ENCODE assay signal across 25 cellular contexts in the genomic region with DNA sequence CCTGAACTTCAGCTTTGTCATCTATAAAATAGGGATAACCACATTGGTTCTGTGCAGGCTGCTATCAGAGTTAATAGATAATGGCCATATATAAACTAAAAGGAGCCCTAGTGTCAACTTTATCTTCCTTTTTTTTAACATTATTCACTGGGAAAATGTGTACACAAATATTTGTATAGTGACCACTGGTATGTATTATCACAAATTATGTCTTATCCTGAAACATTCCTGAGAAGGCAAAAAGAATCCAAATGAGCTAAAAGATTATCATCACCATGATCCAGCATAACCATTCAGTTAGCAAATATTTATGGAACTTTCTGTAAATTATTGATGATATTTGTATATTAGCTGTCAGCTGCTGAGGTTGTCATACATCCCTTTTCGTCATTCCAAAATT. TPM values are rescaled to one million over a fixed set of nuclear protein-coding genes. Genes with fewer than 3 reads are reported as not detected.
DNase-seq lines count a peak whose midpoint lies in the region; ATAC-seq lines count a peak whose summit lies in the region.
"Had no signal": no experiment of that assay in that cellular context is flagged by ENCODE, and none has a peak within 500 bp of the region (broad histone marks: within the 10 kb centered on the region; RNA-seq: fewer than 3 reads in every experiment).

No MANE protein-coding gene starts in this region.

- H3K36me3 Mint-ChIP-seq in activated T-helper 2 cell treated with anti-CD3 and anti-CD28 coated beads, Interferon-gamma antibody, Interleukin-2, Interleukin-4, amounts not matched to agents 10 μg/mL and 5 μg/mL and 100 μg/mL, durations not matched to agents 14 hours and 24 hours and 36 hours (ENCODE audit: low read depth): no peaks in the 10 kb centered on the region

- H3K9me3 ChIP-seq in adipocyte (ENCODE audit: control insufficient read depth, low read length): no peaks in the 10 kb centered on the region
- H3K9me3 ChIP-seq: breast epithelium, gastroesophageal sphincter, stomach had no signal

- peaks cover 33% of the 10 kb centered on the region for H3K36me3 ChIP-seq in adipocyte (ENCODE audit: control insufficient read depth, insufficient read depth, low read length, severe bottlenecking)
- H3K36me3 ChIP-seq: breast epithelium had no signal

- no peaks in the 10 kb centered on the region for H3K27me3 ChIP-seq in adipocyte (replicated peaks; ENCODE audit: control insufficient read depth, insufficient read depth, low read length)
- H3K27me3 ChIP-seq: breast epithelium, gastroesophageal sphincter, stomach had no signal

- no peaks in the 10 kb centered on the region for H3K9me3 Mint-ChIP-seq in activated T-helper 2 cell treated with anti-CD3 and anti-CD28 coated beads, Interferon-gamma antibody, Interleukin-2, Interleukin-4, amounts not matched to agents 10 μg/mL and 5 μg/mL and 100 μg/mL, durations not matched to agents 14 hours and 24 hours and 36 hours
- H3K9me3 Mint-ChIP-seq: activated CD4-positive, alpha-beta memory T cell treated with anti-CD3 and anti-CD28 coated beads for 36 hours; activated naive CD4-positive, alpha-beta T cell treated with anti-CD3 and anti-CD28 coated beads, Interleukin-2, amount 50 U/mL, for 24 hours; GM23338 had no signal

- DNase-seq in EH (ENCODE audit: low read depth): peak; percentile 71
- DNase-seq in adipocyte (ENCODE audit: low read depth): peak; percentile 41
- DNase-seq in non-pigmented ciliary epithelial cell (ENCODE audit: low read depth): peak; percentile 8
- DNase-seq in NCI-H2227 (lab: John Stamatoyannopoulos, UW; ENCODE audit: unreplicated experiment): no peak
- DNase-seq in activated T-helper 2 cell treated with anti-CD3 and anti-CD28 coated beads, Interferon-gamma antibody, Interleukin-2, Interleukin-4, amounts not matched to agents 10 μg/mL and 5 μg/mL and 100 μg/mL, durations not matched to agents 14 hours and 24 hours and 36 hours (ENCODE audit: low spot score): no peak
- DNase-seq: activated CD4-positive, alpha-beta memory T cell treated with anti-CD3 and anti-CD28 coated beads for 36 hours; activated T-cell treated with anti-CD3 and anti-CD28 coated beads, Interleukin-2, amount 50 U/mL, for 1 hour; COR-L47; erythroblast; left ventricle myocardium inferior; NCI-H187; right cardiac atrium; stomach; T-helper 1 cell had no signal

- H3K4me1 ChIP-seq in adipocyte (ENCODE audit: control insufficient read depth, insufficient read depth, low read length): peaks cover 22% of the 10 kb centered on the region
- H3K4me1 ChIP-seq: breast epithelium, gastroesophageal sphincter, left ventricle myocardium inferior, stomach had no signal

- H3K4me1 Mint-ChIP-seq in activated T-helper 2 cell treated with anti-CD3 and anti-CD28 coated beads, Interferon-gamma antibody, Interleukin-2, Interleukin-4, amounts not matched to agents 10 μg/mL and 5 μg/mL and 100 μg/mL, durations not matched to agents 14 hours and 24 hours and 36 hours (ENCODE audit: low read depth): no peaks in the 10 kb centered on the region
- H3K4me1 Mint-ChIP-seq: activated naive CD4-positive, alpha-beta T cell treated with anti-CD3 and anti-CD28 coated beads, Interleukin-2, amount 50 U/mL, for 24 hours had no signal

- no peak overlapping the region for H3K9ac ChIP-seq in adipocyte (ENCODE audit: low read length)

- H3K27ac Mint-ChIP-seq in activated T-helper 2 cell treated with anti-CD3 and anti-CD28 coated beads, Interferon-gamma antibody, Interleukin-2, Interleukin-4, amounts not matched to agents 10 μg/mL and 5 μg/mL and 100 μg/mL, durations not matched to agents 14 hours and 24 hours and 36 hours: no peak overlapping the region
- H3K27ac Mint-ChIP-seq: activated CD4-positive, alpha-beta memory T cell treated with anti-CD3 and anti-CD28 coated beads for 36 hours; activated naive CD4-positive, alpha-beta T cell treated with anti-CD3 and anti-CD28 coated beads, Interleukin-2, amount 50 U/mL, for 24 hours had no signal

- H3K4me3 ChIP-seq in adipocyte (ENCODE audit: low read length): no peak overlapping the region
- H3K4me3 ChIP-seq: breast epithelium, gastroesophageal sphincter, GM23338, left ventricle myocardium inferior, stomach had no signal

- no peak overlapping the region for H3K4me3 Mint-ChIP-seq in activated T-helper 2 cell treated with anti-CD3 and anti-CD28 coated beads, Interferon-gamma antibody, Interleukin-2, Interleukin-4, amounts not matched to agents 10 μg/mL and 5 μg/mL and 100 μg/mL, durations not matched to agents 14 hours and 24 hours and 36 hours (ENCODE audit: low read depth)
- H3K4me3 Mint-ChIP-seq: activated CD4-positive, alpha-beta memory T cell treated with anti-CD3 and anti-CD28 coated beads for 36 hours; activated naive CD4-positive, alpha-beta T cell treated with anti-CD3 and anti-CD28 coated beads, Interleukin-2, amount 50 U/mL, for 24 hours; GM23338 had no signal

- intact Hi-C loops in activated T-helper 2 cell treated with anti-CD3 and anti-CD28 coated beads, Interferon-gamma antibody, Interleukin-2, Interleukin-4, amounts not matched to agents 10 μg/mL and 5 μg/mL and 100 μg/mL, durations not matched to agents 14 hours and 24 hours and 36 hours (cut with micrococcal nuclease): no loop called here

- peak; percentile 7 for ATAC-seq in HG02610 (IDR thresholded peaks at IDR 0.05; ENCODE audit: unreplicated experiment)
- ATAC-seq in GM21515 (IDR thresholded peaks at IDR 0.05; ENCODE audit: unreplicated experiment): no peak
- ATAC-seq in HG02623 (IDR thresholded peaks at IDR 0.05; ENCODE audit: unreplicated experiment): no peak
- ATAC-seq: gastroesophageal sphincter, right cardiac atrium had no signal

- no peaks in the 10 kb centered on the region for H3K27me3 Mint-ChIP-seq in activated T-helper 2 cell treated with anti-CD3 and anti-CD28 coated beads, Interferon-gamma antibody, Interleukin-2, Interleukin-4, amounts not matched to agents 10 μg/mL and 5 μg/mL and 100 μg/mL, durations not matched to agents 14 hours and 24 hours and 36 hours (ENCODE audit: low read depth)
- H3K27me3 Mint-ChIP-seq: activated CD4-positive, alpha-beta memory T cell treated with anti-CD3 and anti-CD28 coated beads for 36 hours; activated naive CD4-positive, alpha-beta T cell treated with anti-CD3 and anti-CD28 coated beads, Interleukin-2, amount 50 U/mL, for 24 hours; IgD-negative memory B cell had no signal

RNA-seq across cellular contexts. Expression of gene ANGPTL3, which starts 16.6 kb away (rescaled TPM):
- total RNA-seq in activated T-helper 2 cell treated with anti-CD3 and anti-CD28 coated beads, Interferon-gamma antibody, Interleukin-2, Interleukin-4, amounts not matched to agents 10 μg/mL and 5 μg/mL and 100 μg/mL, durations not matched to agents 14 hours and 24 hours and 36 hours: not detected in 2 replicates
- total RNA-seq: activated CD4-positive, alpha-beta memory T cell treated with anti-CD3 and anti-CD28 coated beads for 36 hours; breast epithelium; gastroesophageal sphincter; GM23338; left ventricle myocardium inferior; mononuclear cell; NCI-H460; right cardiac atrium; urinary bladder had no signal

Comparison
In these comparisons a context has a peak if more than half of its experiments do, and no peak if none do; other contexts are left out.
1. DNase-seq: peak in EH (single experiment), adipocyte (single experiment) and non-pigmented ciliary epithelial cell (single experiment); none in NCI-H2227 (single experiment) and activated T-helper 2 cell treated with anti-CD3 and anti-CD28 coated beads, Interferon-gamma antibody, Interleukin-2, Interleukin-4, amounts not matched to agents 10 μg/mL and 5 μg/mL and 100 μg/mL, durations not matched to agents 14 hours and 24 hours and 36 hours (single experiment).